Comparison of ENCODE assay signal across 3 cellular contexts in the genomic region with DNA sequence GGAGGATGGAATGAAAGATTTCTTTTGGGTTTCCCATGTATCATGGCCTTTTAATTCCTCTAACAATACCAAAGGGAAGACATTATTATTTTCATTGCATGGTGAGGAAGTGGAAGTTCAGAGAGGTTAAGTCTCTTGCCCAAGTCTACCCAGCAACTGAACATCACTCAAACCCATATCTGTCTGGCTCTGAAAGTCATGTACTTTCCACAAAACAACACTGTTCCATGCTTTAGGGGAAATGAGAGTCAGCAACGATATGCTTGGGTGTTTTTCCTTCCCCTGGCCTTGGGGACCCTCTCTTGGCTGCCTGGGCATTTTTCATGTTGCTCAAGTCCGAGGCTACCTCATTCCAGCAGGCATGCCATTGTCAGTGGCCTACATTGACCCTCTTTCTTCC.
A peak's percentile ranks its signal among the peaks of the same experiment; 100 is the strongest.
TF ChIP-seq lines count a peak whose summit lies in the region.

No MANE protein-coding gene starts in this region.

TF ChIP-seq in GM12891, 5 proteins besides CTCF, POLR2A, EP300 and RAD21:
- no peak for TF ChIP-seq PAX5 (IDR thresholded peaks at IDR 0.05; ENCODE audit: insufficient read depth, low read length, severe bottlenecking)
- no peak for TF ChIP-seq POU2F2 (IDR thresholded peaks at IDR 0.05; ENCODE audit: low read depth, low read length)
- peak; percentile 63 for TF ChIP-seq SPI1 (IDR thresholded peaks at IDR 0.05; ENCODE audit: low read depth, low read length)
- TF ChIP-seq TAF1 (IDR thresholded peaks at IDR 0.05; ENCODE audit: low read depth, low read length): no peak
- TF ChIP-seq POLR2AphosphoS5 (IDR thresholded peaks at IDR 0.05; ENCODE audit: low read depth, low read length): no peak

TF ChIP-seq in GM12878, 131 proteins besides CTCF, POLR2A, EP300 and RAD21:
- 0 out of 2 replicates have a peak, but pooled peaks have one; percentile 5 for TF ChIP-seq IRF4 (IDR thresholded peaks at IDR 0.05; ENCODE audit: low read depth, low read length)
- peak; percentile 33; the same call in 1 of the 2 replicates for TF ChIP-seq SPI1 (IDR thresholded peaks at IDR 0.05; ENCODE audit: borderline replicate concordance, insufficient read depth, low read depth, low read length)
- TF ChIP-seq, protein P1, sequence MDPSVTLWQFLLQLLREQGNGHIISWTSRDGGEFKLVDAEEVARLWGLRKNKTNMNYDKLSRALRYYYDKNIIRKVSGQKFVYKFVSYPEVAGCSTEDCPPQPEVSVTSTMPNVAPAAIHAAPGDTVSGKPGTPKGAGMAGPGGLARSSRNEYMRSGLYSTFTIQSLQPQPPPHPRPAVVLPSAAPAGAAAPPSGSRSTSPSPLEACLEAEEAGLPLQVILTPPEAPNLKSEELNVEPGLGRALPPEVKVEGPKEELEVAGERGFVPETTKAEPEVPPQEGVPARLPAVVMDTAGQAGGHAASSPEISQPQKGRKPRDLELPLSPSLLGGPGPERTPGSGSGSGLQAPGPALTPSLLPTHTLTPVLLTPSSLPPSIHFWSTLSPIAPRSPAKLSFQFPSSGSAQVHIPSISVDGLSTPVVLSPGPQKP (IDR thresholded peaks at IDR 0.05; ENCODE audit: low read depth, low read length): no peak
- TF ChIP-seq IKZF1 (conservative IDR thresholded peaks at IDR 0.05): no peak
- TF ChIP-seq, protein P2, sequence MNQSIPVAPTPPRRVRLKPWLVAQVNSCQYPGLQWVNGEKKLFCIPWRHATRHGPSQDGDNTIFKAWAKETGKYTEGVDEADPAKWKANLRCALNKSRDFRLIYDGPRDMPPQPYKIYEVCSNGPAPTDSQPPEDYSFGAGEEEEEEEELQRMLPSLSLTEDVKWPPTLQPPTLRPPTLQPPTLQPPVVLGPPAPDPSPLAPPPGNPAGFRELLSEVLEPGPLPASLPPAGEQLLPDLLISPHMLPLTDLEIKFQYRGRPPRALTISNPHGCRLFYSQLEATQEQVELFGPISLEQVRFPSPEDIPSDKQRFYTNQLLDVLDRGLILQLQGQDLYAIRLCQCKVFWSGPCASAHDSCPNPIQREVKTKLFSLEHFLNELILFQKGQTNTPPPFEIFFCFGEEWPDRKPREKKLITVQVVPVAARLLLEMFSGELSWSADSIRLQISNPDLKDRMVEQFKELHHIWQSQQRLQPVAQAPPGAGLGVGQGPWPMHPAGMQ (IDR thresholded peaks at IDR 0.05; ENCODE audit: borderline replicate concordance): no peak
- TF ChIP-seq HDAC2 (IDR thresholded peaks at IDR 0.05): no peak
- TF ChIP-seq, protein P3, sequence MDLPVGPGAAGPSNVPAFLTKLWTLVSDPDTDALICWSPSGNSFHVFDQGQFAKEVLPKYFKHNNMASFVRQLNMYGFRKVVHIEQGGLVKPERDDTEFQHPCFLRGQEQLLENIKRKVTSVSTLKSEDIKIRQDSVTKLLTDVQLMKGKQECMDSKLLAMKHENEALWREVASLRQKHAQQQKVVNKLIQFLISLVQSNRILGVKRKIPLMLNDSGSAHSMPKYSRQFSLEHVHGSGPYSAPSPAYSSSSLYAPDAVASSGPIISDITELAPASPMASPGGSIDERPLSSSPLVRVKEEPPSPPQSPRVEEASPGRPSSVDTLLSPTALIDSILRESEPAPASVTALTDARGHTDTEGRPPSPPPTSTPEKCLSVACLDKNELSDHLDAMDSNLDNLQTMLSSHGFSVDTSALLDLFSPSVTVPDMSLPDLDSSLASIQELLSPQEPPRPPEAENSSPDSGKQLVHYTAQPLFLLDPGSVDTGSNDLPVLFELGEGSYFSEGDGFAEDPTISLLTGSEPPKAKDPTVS (IDR thresholded peaks at IDR 0.05; ENCODE audit: low read depth, low read length): no peak
- no peak for TF ChIP-seq ZNF207 (IDR thresholded peaks at IDR 0.05; ENCODE audit: borderline replicate concordance)
- TF ChIP-seq, protein P4, sequence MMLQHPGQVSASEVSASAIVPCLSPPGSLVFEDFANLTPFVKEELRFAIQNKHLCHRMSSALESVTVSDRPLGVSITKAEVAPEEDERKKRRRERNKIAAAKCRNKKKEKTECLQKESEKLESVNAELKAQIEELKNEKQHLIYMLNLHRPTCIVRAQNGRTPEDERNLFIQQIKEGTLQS (IDR thresholded peaks at IDR 0.05; ENCODE audit: borderline replicate concordance, extremely low read depth, low read depth, low read length): no peak
- TF ChIP-seq, protein P5, sequence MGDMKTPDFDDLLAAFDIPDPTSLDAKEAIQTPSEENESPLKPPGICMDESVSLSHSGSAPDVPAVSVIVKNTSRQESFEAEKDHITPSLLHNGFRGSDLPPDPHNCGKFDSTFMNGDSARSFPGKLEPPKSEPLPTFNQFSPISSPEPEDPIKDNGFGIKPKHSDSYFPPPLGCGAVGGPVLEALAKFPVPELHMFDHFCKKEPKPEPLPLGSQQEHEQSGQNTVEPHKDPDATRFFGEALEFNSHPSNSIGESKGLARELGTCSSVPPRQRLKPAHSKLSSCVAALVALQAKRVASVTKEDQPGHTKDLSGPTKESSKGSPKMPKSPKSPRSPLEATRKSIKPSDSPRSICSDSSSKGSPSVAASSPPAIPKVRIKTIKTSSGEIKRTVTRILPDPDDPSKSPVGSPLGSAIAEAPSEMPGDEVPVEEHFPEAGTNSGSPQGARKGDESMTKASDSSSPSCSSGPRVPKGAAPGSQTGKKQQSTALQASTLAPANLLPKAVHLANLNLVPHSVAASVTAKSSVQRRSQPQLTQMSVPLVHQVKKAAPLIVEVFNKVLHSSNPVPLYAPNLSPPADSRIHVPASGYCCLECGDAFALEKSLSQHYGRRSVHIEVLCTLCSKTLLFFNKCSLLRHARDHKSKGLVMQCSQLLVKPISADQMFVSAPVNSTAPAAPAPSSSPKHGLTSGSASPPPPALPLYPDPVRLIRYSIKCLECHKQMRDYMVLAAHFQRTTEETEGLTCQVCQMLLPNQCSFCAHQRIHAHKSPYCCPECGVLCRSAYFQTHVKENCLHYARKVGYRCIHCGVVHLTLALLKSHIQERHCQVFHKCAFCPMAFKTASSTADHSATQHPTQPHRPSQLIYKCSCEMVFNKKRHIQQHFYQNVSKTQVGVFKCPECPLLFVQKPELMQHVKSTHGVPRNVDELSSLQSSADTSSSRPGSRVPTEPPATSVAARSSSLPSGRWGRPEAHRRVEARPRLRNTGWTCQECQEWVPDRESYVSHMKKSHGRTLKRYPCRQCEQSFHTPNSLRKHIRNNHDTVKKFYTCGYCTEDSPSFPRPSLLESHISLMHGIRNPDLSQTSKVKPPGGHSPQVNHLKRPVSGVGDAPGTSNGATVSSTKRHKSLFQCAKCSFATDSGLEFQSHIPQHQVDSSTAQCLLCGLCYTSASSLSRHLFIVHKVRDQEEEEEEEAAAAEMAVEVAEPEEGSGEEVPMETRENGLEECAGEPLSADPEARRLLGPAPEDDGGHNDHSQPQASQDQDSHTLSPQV (IDR thresholded peaks at IDR 0.05): no peak
- no peak for TF ChIP-seq CHD2 (IDR thresholded peaks at IDR 0.05; ENCODE audit: borderline replicate concordance, low read depth, low read length)
- no peak for TF ChIP-seq CHD4 (IDR thresholded peaks at IDR 0.05)
- no peak for TF ChIP-seq CEBPB (IDR thresholded peaks at IDR 0.05; ENCODE audit: borderline replicate concordance in 1 of 2, low read depth in 2 of 2, low read length in 2 of 2)
- no peak for TF ChIP-seq YY1 (IDR thresholded peaks at IDR 0.05; ENCODE audit: low read depth, low read length)

TF ChIP-seq in SK-N-SH, 30 proteins besides CTCF, POLR2A, EP300 and RAD21:
- TF ChIP-seq ELF1 (IDR thresholded peaks at IDR 0.05): no peak
- no peak for TF ChIP-seq CHD2 (IDR thresholded peaks at IDR 0.05; ENCODE audit: low read length, partially characterized antibody)
- TF ChIP-seq, protein P6, sequence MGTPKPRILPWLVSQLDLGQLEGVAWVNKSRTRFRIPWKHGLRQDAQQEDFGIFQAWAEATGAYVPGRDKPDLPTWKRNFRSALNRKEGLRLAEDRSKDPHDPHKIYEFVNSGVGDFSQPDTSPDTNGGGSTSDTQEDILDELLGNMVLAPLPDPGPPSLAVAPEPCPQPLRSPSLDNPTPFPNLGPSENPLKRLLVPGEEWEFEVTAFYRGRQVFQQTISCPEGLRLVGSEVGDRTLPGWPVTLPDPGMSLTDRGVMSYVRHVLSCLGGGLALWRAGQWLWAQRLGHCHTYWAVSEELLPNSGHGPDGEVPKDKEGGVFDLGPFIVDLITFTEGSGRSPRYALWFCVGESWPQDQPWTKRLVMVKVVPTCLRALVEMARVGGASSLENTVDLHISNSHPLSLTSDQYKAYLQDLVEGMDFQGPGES (IDR thresholded peaks at IDR 0.05; ENCODE audit: low read depth, low read length): no peak
- TF ChIP-seq RCOR1 (IDR thresholded peaks at IDR 0.05; ENCODE audit: low read length): no peak
- TF ChIP-seq, protein P7, sequence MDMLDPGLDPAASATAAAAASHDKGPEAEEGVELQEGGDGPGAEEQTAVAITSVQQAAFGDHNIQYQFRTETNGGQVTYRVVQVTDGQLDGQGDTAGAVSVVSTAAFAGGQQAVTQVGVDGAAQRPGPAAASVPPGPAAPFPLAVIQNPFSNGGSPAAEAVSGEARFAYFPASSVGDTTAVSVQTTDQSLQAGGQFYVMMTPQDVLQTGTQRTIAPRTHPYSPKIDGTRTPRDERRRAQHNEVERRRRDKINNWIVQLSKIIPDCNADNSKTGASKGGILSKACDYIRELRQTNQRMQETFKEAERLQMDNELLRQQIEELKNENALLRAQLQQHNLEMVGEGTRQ (IDR thresholded peaks at IDR 0.05; ENCODE audit: borderline replicate concordance, low read depth, low read length): no peak
- no peak for TF ChIP-seq FOXM1 (IDR thresholded peaks at IDR 0.05; ENCODE audit: low read depth)
- TF ChIP-seq TAF1 (IDR thresholded peaks at IDR 0.05; ENCODE audit: borderline replicate concordance, low read depth, low read length): no peak
- TF ChIP-seq GATA2 (CRISPR knock-in tag; IDR thresholded peaks at IDR 0.05): no peak
- TF ChIP-seq YY1 (IDR thresholded peaks at IDR 0.05; ENCODE audit: low read depth): no peak
- TF ChIP-seq NRF1 (IDR thresholded peaks at IDR 0.05; ENCODE audit: low read depth, low read length): no peak
- no peak for TF ChIP-seq TCF12 (IDR thresholded peaks at IDR 0.05)
- TF ChIP-seq FOXJ3 (CRISPR knock-in tag; IDR thresholded peaks at IDR 0.05): no peak
- no peak for TF ChIP-seq RXRA (IDR thresholded peaks at IDR 0.05; ENCODE audit: borderline replicate concordance, low read depth)
- no peak for TF ChIP-seq RFX5 (IDR thresholded peaks at IDR 0.05; ENCODE audit: low read length)
- TF ChIP-seq GABPA (IDR thresholded peaks at IDR 0.05; ENCODE audit: low read depth): no peak
- TF ChIP-seq SMC3 (IDR thresholded peaks at IDR 0.05; ENCODE audit: low read depth, low read length): no peak
- no peak for TF ChIP-seq JUND (IDR thresholded peaks at IDR 0.05)
- no peak for TF ChIP-seq TEAD4 (IDR thresholded peaks at IDR 0.05; ENCODE audit: borderline replicate concordance, insufficient read depth)
- TF ChIP-seq, protein P8, sequence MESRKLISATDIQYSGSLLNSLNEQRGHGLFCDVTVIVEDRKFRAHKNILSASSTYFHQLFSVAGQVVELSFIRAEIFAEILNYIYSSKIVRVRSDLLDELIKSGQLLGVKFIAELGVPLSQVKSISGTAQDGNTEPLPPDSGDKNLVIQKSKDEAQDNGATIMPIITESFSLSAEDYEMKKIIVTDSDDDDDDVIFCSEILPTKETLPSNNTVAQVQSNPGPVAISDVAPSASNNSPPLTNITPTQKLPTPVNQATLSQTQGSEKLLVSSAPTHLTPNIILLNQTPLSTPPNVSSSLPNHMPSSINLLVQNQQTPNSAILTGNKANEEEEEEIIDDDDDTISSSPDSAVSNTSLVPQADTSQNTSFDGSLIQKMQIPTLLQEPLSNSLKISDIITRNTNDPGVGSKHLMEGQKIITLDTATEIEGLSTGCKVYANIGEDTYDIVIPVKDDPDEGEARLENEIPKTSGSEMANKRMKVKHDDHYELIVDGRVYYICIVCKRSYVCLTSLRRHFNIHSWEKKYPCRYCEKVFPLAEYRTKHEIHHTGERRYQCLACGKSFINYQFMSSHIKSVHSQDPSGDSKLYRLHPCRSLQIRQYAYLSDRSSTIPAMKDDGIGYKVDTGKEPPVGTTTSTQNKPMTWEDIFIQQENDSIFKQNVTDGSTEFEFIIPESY (IDR thresholded peaks at IDR 0.05; ENCODE audit: borderline replicate concordance, low read depth): no peak
